ENCODE assay signal across 1 cellular context in genomic region chr2:224400886-224401632, GRCh38.
A peak's percentile ranks its signal among the peaks of the same experiment; 100 is the strongest.
TF ChIP-seq lines count a peak whose summit lies in the region.

No MANE protein-coding gene starts in this region.

TF ChIP-seq in K562, 482 proteins besides CTCF, POLR2A, EP300 and RAD21:
- TF ChIP-seq E2F6 (IDR thresholded peaks at IDR 0.05; ENCODE audit: borderline replicate concordance in 1 of 2, extremely low read depth in 1 of 2, insufficient read depth in 1 of 2, insufficient read length in 1 of 2, low read depth in 1 of 2, low read length in 1 of 2, poor library complexity in 1 of 2, severe bottlenecking in 1 of 2) (peak in 1 of 2 experiments; percentile 18), TAF1 (IDR thresholded peaks at IDR 0.05; ENCODE audit: control insufficient read depth, extremely low read depth, insufficient read depth, low read length, severe bottlenecking) (peak; percentile 7), ZBTB17 (CRISPR knock-in tag; IDR thresholded peaks at IDR 0.05) (peak; percentile 87), CTCFL (IDR thresholded peaks at IDR 0.05; ENCODE audit: borderline replicate concordance, insufficient read depth, low read depth, low read length, poor library complexity, severe bottlenecking) (peak; percentile 40), TEAD1 (CRISPR knock-in tag; IDR thresholded peaks at IDR 0.05) (0 out of 4 replicates have a peak, but pooled peaks of 1 of the 2 experiments have one; percentile 21), TCF3 (CRISPR knock-in tag; IDR thresholded peaks at IDR 0.05) (no peak), ZEB2 (IDR thresholded peaks at IDR 0.05) (0 out of 2 replicates have a peak, but pooled peaks have one; percentile 23), NR4A1 (CRISPR knock-in tag; IDR thresholded peaks at IDR 0.05) (no peak), NR4A1 (tag; IDR thresholded peaks at IDR 0.05) (no peak), MAFF (IDR thresholded peaks at IDR 0.05; ENCODE audit: low read length) (no peak), NFIC (IDR thresholded peaks at IDR 0.05) (no peak), TFAP4 (CRISPR knock-in tag; IDR thresholded peaks at IDR 0.05; ENCODE audit: borderline replicate concordance) (peak; percentile 32; the same call in 1 of the 2 replicates), ZNF75A (CRISPR knock-in tag; IDR thresholded peaks at IDR 0.05) (no peak), ARID3A (IDR thresholded peaks at IDR 0.05; ENCODE audit: borderline replicate concordance, low read depth, low read length) (0 out of 2 replicates have a peak, but pooled peaks have one; percentile 40), ZFPM2 (CRISPR knock-in tag; IDR thresholded peaks at IDR 0.05) (no peak), MTF1 (CRISPR knock-in tag; IDR thresholded peaks at IDR 0.05; ENCODE audit: borderline replicate concordance) (no peak), IFI16 (CRISPR knock-in tag; IDR thresholded peaks at IDR 0.05) (no peak), DEAF1 (CRISPR knock-in tag; IDR thresholded peaks at IDR 0.05) (no peak), CTBP1 (IDR thresholded peaks at IDR 0.05; ENCODE audit: borderline replicate concordance) (peak; percentile 54), MEIS2 (IDR thresholded peaks at IDR 0.05; ENCODE audit: partially characterized antibody) (no peak), CEBPB (tag; IDR thresholded peaks at IDR 0.05) (no peak), CREM (IDR thresholded peaks at IDR 0.05; ENCODE audit: low read depth) (peak; percentile 31; the same call in 1 of the 2 replicates), RBBP5 (IDR thresholded peaks at IDR 0.05; ENCODE audit: borderline replicate concordance, insufficient read depth, low read length, poor library complexity, severe bottlenecking) (peak; percentile 18), ARID4B (CRISPR knock-in tag; IDR thresholded peaks at IDR 0.05) (peak; percentile 32; the same call in 1 of the 2 replicates), ZC3H4 (CRISPR knock-in tag; IDR thresholded peaks at IDR 0.05; ENCODE audit: borderline replicate concordance) (peak; percentile 88; the same call in 1 of the 2 replicates), HMG20A (CRISPR knock-in tag; conservative IDR thresholded peaks at IDR 0.05) (no peak), XRCC5 (IDR thresholded peaks at IDR 0.05; ENCODE audit: low read depth, low read length) (no peak), ZNF609 (CRISPR knock-in tag; IDR thresholded peaks at IDR 0.05; ENCODE audit: borderline replicate concordance) (no peak), ESRRB (CRISPR knock-in tag; IDR thresholded peaks at IDR 0.05; ENCODE audit: borderline replicate concordance) (no peak), ELK3 (CRISPR knock-in tag; IDR thresholded peaks at IDR 0.05) (no peak), KAT2B (IDR thresholded peaks at IDR 0.05; ENCODE audit: low read depth, low read length) (no peak), STAT5A (IDR thresholded peaks at IDR 0.05; ENCODE audit: borderline replicate concordance, low read length) (no peak)
